ENCODE assay signal across 15 cellular contexts in genomic region chr5:128237000-128237399, GRCh38.
"Had no signal": no experiment of that assay in that cellular context is flagged by ENCODE, and none has a peak within 500 bp of the region (broad histone marks: within the 10 kb centered on the region; RNA-seq: fewer than 3 reads in every experiment).

No MANE protein-coding gene starts in this region.

- ATAC-seq: left lung had no signal

- H3K9ac ChIP-seq: neural progenitor cell had no signal

- H3K9me3 ChIP-seq: ascending aorta, left lung, tibial nerve had no signal

- H3K4me3 ChIP-seq: ascending aorta, coronary artery, left lung, neural progenitor cell, tibial nerve had no signal

- H3K36me3 ChIP-seq: ascending aorta, left lung, neural progenitor cell, tibial nerve had no signal

- DNase-seq: activated CD4-positive, alpha-beta T cell treated with anti-CD3 and anti-CD28 coated beads, Interleukin-2, amount 50 U/mL, for 1 hour; activated CD4-positive, CD25-positive, alpha-beta regulatory T cell treated with anti-CD3 and anti-CD28 coated beads, Interleukin-2, amount 50 U/mL, for 72 hours; activated CD8-positive, alpha-beta memory T cell treated with anti-CD3 and anti-CD28 coated beads for 24 hours; activated CD8-positive, alpha-beta memory T cell treated with anti-CD3 and anti-CD28 coated beads, Interleukin-2, amount 50 U/mL, for 48 hours; activated effector memory CD4-positive, alpha-beta T cell treated with Interleukin-2 at 50 U/mL for 16 hours; activated T-cell treated with anti-CD3 and anti-CD28 coated beads, Interleukin-2, amount 50 U/mL, for 48 hours; erythroblast; head of caudate nucleus; kidney; left lung had no signal

- H3K27ac ChIP-seq: ascending aorta, coronary artery, left lung, neural progenitor cell, tibial nerve, VCaP had no signal

- H3K4me2 ChIP-seq: neural progenitor cell had no signal

- H3K4me1 ChIP-seq: ascending aorta, left lung, neural progenitor cell had no signal

- H2AFZ ChIP-seq: neural progenitor cell had no signal

- H3K27me3 ChIP-seq: ascending aorta, left lung, neural progenitor cell, tibial nerve had no signal
